ENCODE assay signal across 1 cellular context in the genomic region with DNA sequence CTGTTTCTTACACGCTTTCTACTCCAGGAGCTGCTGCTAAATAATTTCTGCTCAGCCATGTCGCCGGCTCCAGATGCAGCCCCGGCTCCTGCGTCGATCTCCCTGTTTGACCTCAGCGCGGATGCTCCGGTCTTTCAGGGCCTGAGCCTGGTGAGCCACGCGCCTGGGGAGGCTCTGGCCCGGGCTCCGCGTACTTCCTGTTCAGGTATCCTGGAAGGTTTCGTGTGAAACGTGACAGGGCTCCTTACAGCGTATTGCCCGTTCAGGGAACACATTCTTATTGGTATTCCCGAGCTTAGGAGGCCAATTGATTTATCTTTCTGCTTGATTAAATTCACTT.
TF ChIP-seq lines count a peak whose summit lies in the region.

No MANE protein-coding gene starts in this region.

TF ChIP-seq in HepG2, 621 proteins besides CTCF, POLR2A, EP300 and RAD21 (continued from another document and continues in another):
- TF ChIP-seq, protein P1, sequence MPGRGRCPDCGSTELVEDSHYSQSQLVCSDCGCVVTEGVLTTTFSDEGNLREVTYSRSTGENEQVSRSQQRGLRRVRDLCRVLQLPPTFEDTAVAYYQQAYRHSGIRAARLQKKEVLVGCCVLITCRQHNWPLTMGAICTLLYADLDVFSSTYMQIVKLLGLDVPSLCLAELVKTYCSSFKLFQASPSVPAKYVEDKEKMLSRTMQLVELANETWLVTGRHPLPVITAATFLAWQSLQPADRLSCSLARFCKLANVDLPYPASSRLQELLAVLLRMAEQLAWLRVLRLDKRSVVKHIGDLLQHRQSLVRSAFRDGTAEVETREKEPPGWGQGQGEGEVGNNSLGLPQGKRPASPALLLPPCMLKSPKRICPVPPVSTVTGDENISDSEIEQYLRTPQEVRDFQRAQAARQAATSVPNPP (CRISPR knock-in tag; IDR thresholded peaks at IDR 0.05), result no peak
- TF ChIP-seq ZNF343 (CRISPR knock-in tag; IDR thresholded peaks at IDR 0.05), result no peak
- TF ChIP-seq, protein P2, sequence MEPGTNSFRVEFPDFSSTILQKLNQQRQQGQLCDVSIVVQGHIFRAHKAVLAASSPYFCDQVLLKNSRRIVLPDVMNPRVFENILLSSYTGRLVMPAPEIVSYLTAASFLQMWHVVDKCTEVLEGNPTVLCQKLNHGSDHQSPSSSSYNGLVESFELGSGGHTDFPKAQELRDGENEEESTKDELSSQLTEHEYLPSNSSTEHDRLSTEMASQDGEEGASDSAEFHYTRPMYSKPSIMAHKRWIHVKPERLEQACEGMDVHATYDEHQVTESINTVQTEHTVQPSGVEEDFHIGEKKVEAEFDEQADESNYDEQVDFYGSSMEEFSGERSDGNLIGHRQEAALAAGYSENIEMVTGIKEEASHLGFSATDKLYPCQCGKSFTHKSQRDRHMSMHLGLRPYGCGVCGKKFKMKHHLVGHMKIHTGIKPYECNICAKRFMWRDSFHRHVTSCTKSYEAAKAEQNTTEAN (CRISPR knock-in tag; conservative IDR thresholded peaks at IDR 0.05), result 0 out of 2 replicates have a peak, but pooled peaks have one; percentile 59
- TF ChIP-seq NRL (CRISPR knock-in tag; IDR thresholded peaks at IDR 0.05; ENCODE audit: borderline replicate concordance), result 0 out of 2 replicates have a peak, but pooled peaks have one; percentile 6
- TF ChIP-seq KDM4B (CRISPR knock-in tag; IDR thresholded peaks at IDR 0.05), result no peak
- TF ChIP-seq MZF1 (CRISPR knock-in tag; IDR thresholded peaks at IDR 0.05; ENCODE audit: borderline replicate concordance), result no peak
- 0 out of 2 replicates have a peak, but pooled peaks have one; percentile 23 for TF ChIP-seq WIZ (CRISPR knock-in tag; IDR thresholded peaks at IDR 0.05)
- 0 out of 2 replicates have a peak, but pooled peaks have one; percentile 5 for TF ChIP-seq EED (CRISPR knock-in tag; IDR thresholded peaks at IDR 0.05)
- peak; percentile 62; the same call in 1 of the 2 replicates for TF ChIP-seq MXD4 (CRISPR knock-in tag; IDR thresholded peaks at IDR 0.05)
- no peak for TF ChIP-seq HMGA1 (CRISPR knock-in tag; conservative IDR thresholded peaks at IDR 0.05)
- no peak for TF ChIP-seq PAWR (CRISPR knock-in tag; IDR thresholded peaks at IDR 0.05; ENCODE audit: borderline replicate concordance)
- TF ChIP-seq, protein P3, sequence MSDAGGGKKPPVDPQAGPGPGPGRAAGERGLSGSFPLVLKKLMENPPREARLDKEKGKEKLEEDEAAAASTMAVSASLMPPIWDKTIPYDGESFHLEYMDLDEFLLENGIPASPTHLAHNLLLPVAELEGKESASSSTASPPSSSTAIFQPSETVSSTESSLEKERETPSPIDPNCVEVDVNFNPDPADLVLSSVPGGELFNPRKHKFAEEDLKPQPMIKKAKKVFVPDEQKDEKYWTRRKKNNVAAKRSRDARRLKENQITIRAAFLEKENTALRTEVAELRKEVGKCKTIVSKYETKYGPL (CRISPR knock-in tag; IDR thresholded peaks at IDR 0.05), result no peak
- TF ChIP-seq, protein P4, sequence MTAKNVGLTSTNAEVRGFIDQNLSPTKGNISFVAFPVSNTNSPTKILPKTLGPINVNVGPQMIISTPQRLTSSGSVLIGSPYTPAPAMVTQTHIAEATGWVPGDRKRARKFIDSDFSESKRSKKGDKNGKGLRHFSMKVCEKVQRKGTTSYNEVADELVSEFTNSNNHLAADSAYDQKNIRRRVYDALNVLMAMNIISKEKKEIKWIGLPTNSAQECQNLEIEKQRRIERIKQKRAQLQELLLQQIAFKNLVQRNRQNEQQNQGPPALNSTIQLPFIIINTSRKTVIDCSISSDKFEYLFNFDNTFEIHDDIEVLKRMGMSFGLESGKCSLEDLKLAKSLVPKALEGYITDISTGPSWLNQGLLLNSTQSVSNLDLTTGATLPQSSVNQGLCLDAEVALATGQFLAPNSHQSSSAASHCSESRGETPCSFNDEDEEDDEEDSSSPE (CRISPR knock-in tag; IDR thresholded peaks at IDR 0.05), result peak; percentile 33; the same call in 1 of the 2 replicates
- no peak for TF ChIP-seq ZBTB38 (CRISPR knock-in tag; IDR thresholded peaks at IDR 0.05)
- TF ChIP-seq, protein P5, sequence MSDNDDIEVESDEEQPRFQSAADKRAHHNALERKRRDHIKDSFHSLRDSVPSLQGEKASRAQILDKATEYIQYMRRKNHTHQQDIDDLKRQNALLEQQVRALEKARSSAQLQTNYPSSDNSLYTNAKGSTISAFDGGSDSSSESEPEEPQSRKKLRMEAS (IDR thresholded peaks at IDR 0.05), result peak; percentile 79
- TF ChIP-seq, protein P6, sequence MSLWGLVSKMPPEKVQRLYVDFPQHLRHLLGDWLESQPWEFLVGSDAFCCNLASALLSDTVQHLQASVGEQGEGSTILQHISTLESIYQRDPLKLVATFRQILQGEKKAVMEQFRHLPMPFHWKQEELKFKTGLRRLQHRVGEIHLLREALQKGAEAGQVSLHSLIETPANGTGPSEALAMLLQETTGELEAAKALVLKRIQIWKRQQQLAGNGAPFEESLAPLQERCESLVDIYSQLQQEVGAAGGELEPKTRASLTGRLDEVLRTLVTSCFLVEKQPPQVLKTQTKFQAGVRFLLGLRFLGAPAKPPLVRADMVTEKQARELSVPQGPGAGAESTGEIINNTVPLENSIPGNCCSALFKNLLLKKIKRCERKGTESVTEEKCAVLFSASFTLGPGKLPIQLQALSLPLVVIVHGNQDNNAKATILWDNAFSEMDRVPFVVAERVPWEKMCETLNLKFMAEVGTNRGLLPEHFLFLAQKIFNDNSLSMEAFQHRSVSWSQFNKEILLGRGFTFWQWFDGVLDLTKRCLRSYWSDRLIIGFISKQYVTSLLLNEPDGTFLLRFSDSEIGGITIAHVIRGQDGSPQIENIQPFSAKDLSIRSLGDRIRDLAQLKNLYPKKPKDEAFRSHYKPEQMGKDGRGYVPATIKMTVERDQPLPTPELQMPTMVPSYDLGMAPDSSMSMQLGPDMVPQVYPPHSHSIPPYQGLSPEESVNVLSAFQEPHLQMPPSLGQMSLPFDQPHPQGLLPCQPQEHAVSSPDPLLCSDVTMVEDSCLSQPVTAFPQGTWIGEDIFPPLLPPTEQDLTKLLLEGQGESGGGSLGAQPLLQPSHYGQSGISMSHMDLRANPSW (CRISPR knock-in tag; IDR thresholded peaks at IDR 0.05; ENCODE audit: borderline replicate concordance), result peak; percentile 45; the same call in 1 of the 2 replicates
- no peak for TF ChIP-seq ZSCAN20 (CRISPR knock-in tag; IDR thresholded peaks at IDR 0.05; ENCODE audit: borderline replicate concordance)
- TF ChIP-seq, protein P7, sequence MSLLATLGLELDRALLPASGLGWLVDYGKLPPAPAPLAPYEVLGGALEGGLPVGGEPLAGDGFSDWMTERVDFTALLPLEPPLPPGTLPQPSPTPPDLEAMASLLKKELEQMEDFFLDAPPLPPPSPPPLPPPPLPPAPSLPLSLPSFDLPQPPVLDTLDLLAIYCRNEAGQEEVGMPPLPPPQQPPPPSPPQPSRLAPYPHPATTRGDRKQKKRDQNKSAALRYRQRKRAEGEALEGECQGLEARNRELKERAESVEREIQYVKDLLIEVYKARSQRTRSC (CRISPR knock-in tag; IDR thresholded peaks at IDR 0.05; ENCODE audit: low read depth), result no peak
- TF ChIP-seq TMF1 (CRISPR knock-in tag; IDR thresholded peaks at IDR 0.05; ENCODE audit: low read depth), result no peak
- no peak for TF ChIP-seq SAP130 (CRISPR knock-in tag; IDR thresholded peaks at IDR 0.05; ENCODE audit: low read depth)
- TF ChIP-seq, protein P8, sequence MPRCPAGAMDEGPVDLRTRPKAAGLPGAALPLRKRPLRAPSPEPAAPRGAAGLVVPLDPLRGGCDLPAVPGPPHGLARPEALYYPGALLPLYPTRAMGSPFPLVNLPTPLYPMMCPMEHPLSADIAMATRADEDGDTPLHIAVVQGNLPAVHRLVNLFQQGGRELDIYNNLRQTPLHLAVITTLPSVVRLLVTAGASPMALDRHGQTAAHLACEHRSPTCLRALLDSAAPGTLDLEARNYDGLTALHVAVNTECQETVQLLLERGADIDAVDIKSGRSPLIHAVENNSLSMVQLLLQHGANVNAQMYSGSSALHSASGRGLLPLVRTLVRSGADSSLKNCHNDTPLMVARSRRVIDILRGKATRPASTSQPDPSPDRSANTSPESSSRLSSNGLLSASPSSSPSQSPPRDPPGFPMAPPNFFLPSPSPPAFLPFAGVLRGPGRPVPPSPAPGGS (CRISPR knock-in tag; IDR thresholded peaks at IDR 0.05), result no peak
- TF ChIP-seq ZNF7 (CRISPR knock-in tag; IDR thresholded peaks at IDR 0.05), result no peak
- TF ChIP-seq, protein P9, sequence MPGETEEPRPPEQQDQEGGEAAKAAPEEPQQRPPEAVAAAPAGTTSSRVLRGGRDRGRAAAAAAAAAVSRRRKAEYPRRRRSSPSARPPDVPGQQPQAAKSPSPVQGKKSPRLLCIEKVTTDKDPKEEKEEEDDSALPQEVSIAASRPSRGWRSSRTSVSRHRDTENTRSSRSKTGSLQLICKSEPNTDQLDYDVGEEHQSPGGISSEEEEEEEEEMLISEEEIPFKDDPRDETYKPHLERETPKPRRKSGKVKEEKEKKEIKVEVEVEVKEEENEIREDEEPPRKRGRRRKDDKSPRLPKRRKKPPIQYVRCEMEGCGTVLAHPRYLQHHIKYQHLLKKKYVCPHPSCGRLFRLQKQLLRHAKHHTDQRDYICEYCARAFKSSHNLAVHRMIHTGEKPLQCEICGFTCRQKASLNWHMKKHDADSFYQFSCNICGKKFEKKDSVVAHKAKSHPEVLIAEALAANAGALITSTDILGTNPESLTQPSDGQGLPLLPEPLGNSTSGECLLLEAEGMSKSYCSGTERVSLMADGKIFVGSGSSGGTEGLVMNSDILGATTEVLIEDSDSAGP (CRISPR knock-in tag; IDR thresholded peaks at IDR 0.05; ENCODE audit: borderline replicate concordance), result no peak; the same call in 1 of the 2 replicates
- TF ChIP-seq, protein P10, sequence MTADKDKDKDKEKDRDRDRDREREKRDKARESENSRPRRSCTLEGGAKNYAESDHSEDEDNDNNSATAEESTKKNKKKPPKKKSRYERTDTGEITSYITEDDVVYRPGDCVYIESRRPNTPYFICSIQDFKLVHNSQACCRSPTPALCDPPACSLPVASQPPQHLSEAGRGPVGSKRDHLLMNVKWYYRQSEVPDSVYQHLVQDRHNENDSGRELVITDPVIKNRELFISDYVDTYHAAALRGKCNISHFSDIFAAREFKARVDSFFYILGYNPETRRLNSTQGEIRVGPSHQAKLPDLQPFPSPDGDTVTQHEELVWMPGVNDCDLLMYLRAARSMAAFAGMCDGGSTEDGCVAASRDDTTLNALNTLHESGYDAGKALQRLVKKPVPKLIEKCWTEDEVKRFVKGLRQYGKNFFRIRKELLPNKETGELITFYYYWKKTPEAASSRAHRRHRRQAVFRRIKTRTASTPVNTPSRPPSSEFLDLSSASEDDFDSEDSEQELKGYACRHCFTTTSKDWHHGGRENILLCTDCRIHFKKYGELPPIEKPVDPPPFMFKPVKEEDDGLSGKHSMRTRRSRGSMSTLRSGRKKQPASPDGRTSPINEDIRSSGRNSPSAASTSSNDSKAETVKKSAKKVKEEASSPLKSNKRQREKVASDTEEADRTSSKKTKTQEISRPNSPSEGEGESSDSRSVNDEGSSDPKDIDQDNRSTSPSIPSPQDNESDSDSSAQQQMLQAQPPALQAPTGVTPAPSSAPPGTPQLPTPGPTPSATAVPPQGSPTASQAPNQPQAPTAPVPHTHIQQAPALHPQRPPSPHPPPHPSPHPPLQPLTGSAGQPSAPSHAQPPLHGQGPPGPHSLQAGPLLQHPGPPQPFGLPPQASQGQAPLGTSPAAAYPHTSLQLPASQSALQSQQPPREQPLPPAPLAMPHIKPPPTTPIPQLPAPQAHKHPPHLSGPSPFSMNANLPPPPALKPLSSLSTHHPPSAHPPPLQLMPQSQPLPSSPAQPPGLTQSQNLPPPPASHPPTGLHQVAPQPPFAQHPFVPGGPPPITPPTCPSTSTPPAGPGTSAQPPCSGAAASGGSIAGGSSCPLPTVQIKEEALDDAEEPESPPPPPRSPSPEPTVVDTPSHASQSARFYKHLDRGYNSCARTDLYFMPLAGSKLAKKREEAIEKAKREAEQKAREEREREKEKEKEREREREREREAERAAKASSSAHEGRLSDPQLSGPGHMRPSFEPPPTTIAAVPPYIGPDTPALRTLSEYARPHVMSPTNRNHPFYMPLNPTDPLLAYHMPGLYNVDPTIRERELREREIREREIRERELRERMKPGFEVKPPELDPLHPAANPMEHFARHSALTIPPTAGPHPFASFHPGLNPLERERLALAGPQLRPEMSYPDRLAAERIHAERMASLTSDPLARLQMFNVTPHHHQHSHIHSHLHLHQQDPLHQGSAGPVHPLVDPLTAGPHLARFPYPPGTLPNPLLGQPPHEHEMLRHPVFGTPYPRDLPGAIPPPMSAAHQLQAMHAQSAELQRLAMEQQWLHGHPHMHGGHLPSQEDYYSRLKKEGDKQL (CRISPR knock-in tag; IDR thresholded peaks at IDR 0.05; ENCODE audit: low read depth), result no peak
- no peak for TF ChIP-seq CCAR2 (optimal IDR thresholded peaks at IDR 0.05; ENCODE audit: low read depth, low read length)
- TF ChIP-seq XRCC5 (optimal IDR thresholded peaks at IDR 0.05; ENCODE audit: low read length), result peak; percentile 0
- TF ChIP-seq, protein P11, sequence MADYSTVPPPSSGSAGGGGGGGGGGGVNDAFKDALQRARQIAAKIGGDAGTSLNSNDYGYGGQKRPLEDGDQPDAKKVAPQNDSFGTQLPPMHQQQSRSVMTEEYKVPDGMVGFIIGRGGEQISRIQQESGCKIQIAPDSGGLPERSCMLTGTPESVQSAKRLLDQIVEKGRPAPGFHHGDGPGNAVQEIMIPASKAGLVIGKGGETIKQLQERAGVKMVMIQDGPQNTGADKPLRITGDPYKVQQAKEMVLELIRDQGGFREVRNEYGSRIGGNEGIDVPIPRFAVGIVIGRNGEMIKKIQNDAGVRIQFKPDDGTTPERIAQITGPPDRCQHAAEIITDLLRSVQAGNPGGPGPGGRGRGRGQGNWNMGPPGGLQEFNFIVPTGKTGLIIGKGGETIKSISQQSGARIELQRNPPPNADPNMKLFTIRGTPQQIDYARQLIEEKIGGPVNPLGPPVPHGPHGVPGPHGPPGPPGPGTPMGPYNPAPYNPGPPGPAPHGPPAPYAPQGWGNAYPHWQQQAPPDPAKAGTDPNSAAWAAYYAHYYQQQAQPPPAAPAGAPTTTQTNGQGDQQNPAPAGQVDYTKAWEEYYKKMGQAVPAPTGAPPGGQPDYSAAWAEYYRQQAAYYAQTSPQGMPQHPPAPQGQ (CRISPR knock-in tag; IDR thresholded peaks at IDR 0.05; ENCODE audit: borderline replicate concordance), result no peak
- TF ChIP-seq ZC3H13 (CRISPR knock-in tag; IDR thresholded peaks at IDR 0.05), result no peak
- no peak for TF ChIP-seq TBX3 (IDR thresholded peaks at IDR 0.05; ENCODE audit: borderline replicate concordance)
- TF ChIP-seq MAFG (CRISPR knock-in tag; IDR thresholded peaks at IDR 0.05), result no peak
- TF ChIP-seq CHCHD3 (CRISPR knock-in tag; IDR thresholded peaks at IDR 0.05), result no peak
- TF ChIP-seq SMC3 (IDR thresholded peaks at IDR 0.05; ENCODE audit: low read length), result no peak
- TF ChIP-seq TGIF2 (CRISPR knock-in tag; IDR thresholded peaks at IDR 0.05), result no peak
- no peak for TF ChIP-seq ZC3H4 (CRISPR knock-in tag; IDR thresholded peaks at IDR 0.05; ENCODE audit: borderline replicate concordance)
